In genomic region chr5:6504677-6505414, GRCh38 we compare ENCODE assay signal across 10 cellular contexts. TPM values are rescaled to one million over a fixed set of nuclear protein-coding genes. Genes with fewer than 3 reads are reported as not detected.
DNase-seq lines count a peak whose midpoint lies in the region; FAIRE-seq lines count a peak whose summit lies in the region.
"Had no signal": no experiment of that assay in that cellular context is flagged by ENCODE, and none has a peak within 500 bp of the region (broad histone marks: within the 10 kb centered on the region; RNA-seq: fewer than 3 reads in every experiment).

No MANE protein-coding gene starts in this region.

- FAIRE-seq in islet of Langerhans (lab: Jason Lieb, UNC) (peak; percentile 100), RCC 7860 (lab: Jason Lieb, UNC) (no peak)
- FAIRE-seq: GM12891 had no signal

- peak; percentile 59 for DNase-seq in EL
- peak; percentile 86 for DNase-seq in MV-4-11 (lab: John Stamatoyannopoulos, UW)
- peak; percentile 88 for DNase-seq in RPMI7951 (ENCODE audit: low read depth)
- no peak for DNase-seq in ecto neural progenitor cell (ENCODE audit: low spot score)
- DNase-seq in activated effector memory CD4-positive, alpha-beta T cell treated with anti-CD3 and anti-CD28 coated beads, Interleukin-2, amount 50 U/mL, for 16 hours, result no peak
- no peak for DNase-seq in RCC 7860 (ENCODE audit: low spot score)
- DNase-seq: colonic mucosa; naive thymus-derived CD8-positive, alpha-beta T cell had no signal

RNA-seq across cellular contexts. Expression of gene UBE2QL1, which starts 56.2 kb away (rescaled TPM):
- 0.24 and 0.49 TPM in 2 replicates for total RNA-seq in RPMI7951 (2014; rRNA removed; shearing (Covaris generic))
- total RNA-seq: naive thymus-derived CD8-positive, alpha-beta T cell had no signal

Comparison
In these comparisons a context has a peak if more than half of its experiments do, and no peak if none do; other contexts are left out.
1. DNase-seq: peak in EL (single experiment), MV-4-11 (single experiment) and RPMI7951 (single experiment); none in ecto neural progenitor cell (single experiment), activated effector memory CD4-positive, alpha-beta T cell treated with anti-CD3 and anti-CD28 coated beads, Interleukin-2, amount 50 U/mL, for 16 hours (single experiment) and RCC 7860 (single experiment).